Comparison of ENCODE assay signal across 8 cellular contexts in the genomic region with DNA sequence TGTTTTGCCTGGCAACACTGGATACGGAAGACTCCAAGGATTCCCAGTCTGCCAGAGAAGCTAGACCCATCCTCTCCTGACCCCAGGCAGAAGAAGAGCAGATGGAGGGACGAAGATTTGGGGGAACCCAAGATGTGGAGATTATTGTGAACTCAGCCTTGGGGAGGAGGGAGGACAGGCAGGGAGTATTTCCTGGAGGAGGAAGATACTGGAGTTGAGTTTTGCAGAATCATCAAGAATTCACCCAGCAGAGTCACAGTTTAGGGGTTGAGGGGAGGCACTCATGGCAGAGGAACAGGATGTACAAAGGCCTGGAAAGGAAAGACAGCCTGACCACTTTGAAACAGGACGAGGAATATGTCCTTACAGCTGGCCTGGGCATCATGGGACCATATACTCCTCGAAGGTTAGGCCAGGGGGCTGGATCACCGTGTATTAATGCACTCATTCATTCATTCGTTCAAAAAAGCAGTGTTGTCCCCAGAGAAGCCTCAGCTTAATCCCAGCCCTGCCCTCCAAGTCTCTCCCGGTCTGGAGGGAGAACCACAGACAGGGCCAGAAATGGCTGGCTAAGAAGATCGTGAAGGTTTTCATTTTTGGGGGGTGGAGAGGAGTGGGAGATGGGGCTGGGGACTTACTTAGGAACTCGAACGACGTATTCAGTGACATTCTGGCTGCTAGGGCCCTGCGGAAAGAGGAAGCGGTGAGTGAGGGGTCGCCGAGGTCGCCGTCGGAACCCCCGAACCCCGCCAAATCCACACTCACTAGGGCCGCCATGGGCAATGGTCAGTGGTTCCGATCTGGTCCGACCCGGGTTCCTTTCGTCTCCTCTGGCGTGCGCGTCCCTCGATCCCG. TPM values are rescaled to one million over a fixed set of nuclear protein-coding genes. Genes with fewer than 3 reads are reported as not detected.
A peak's percentile ranks its signal among the peaks of the same experiment; 100 is the strongest.
DNase-seq lines count a peak whose midpoint lies in the region; TF ChIP-seq lines count a peak whose summit lies in the region.

No MANE protein-coding gene starts in this region.

- H3K4me3 Mint-ChIP-seq in MCF 10A (ENCODE audit: unreplicated experiment): peak overlapping the region; percentile 89

- H3K9me3 ChIP-seq in mucosa of rectum (ENCODE audit: control insufficient read depth in 2 of 2, low read length in 2 of 2): no peaks in the 10 kb centered on the region

- H3K4me3 ChIP-seq in HL-60 (replicated peaks; ENCODE audit: insufficient read depth, low read length) (peak overlapping the region; percentile 98), mucosa of rectum (ENCODE audit: low read length in 2 of 2) (peak overlapping the region; percentile 84 to 92)

- no peaks in the 10 kb centered on the region for H3K27me3 ChIP-seq in HL-60 (ENCODE audit: insufficient read depth, poor library complexity, severe bottlenecking)
- no peaks in the 10 kb centered on the region for H3K27me3 ChIP-seq in mucosa of rectum (ENCODE audit: control insufficient read depth in 2 of 2, insufficient read depth in 2 of 2, low read length in 2 of 2)

- peak; percentile 7 for DNase-seq in CD1c-positive myeloid dendritic cell (ENCODE audit: extremely low spot score)
- no peak for DNase-seq in HL-60 (ENCODE audit: low read depth in 1 of 2, low spot score in 1 of 2)
- DNase-seq in MCF 10A (ENCODE audit: unreplicated experiment): no peak
- no peak for DNase-seq in MV-4-11 (lab: John Stamatoyannopoulos, UW)
- DNase-seq in activated CD4-positive, CD25-positive, alpha-beta regulatory T cell treated with anti-CD3 and anti-CD28 coated beads, Interleukin-2, amount 50 U/mL, for 72 hours: no peak
- DNase-seq in HEK293T (ENCODE audit: extremely low spot score): no peak
- no peak for DNase-seq in SW 1271 (lab: John Stamatoyannopoulos, UW)

- peak overlapping the region; percentile 83 for H3K27ac ChIP-seq in HL-60 (replicated peaks)
- H3K27ac ChIP-seq in mucosa of rectum (ENCODE audit: low read depth in 2 of 2, low read length in 2 of 2): peak overlapping the region; percentile 95 to 98

- peaks cover 11 to 12% of the 10 kb centered on the region in 2 donors for H3K4me1 ChIP-seq in mucosa of rectum (ENCODE audit: control insufficient read depth in 2 of 2, insufficient read depth in 2 of 2, low read length in 2 of 2)

- peaks cover 18% of the 10 kb centered on the region for H3K4me1 Mint-ChIP-seq in MCF 10A (ENCODE audit: insufficient read depth, unreplicated experiment)

- TF ChIP-seq CTCF in HL-60 (IDR thresholded peaks at IDR 0.05; ENCODE audit: insufficient read depth, low read length): no peak
- no peak for TF ChIP-seq CTCF in MCF 10A (IDR thresholded peaks at IDR 0.05; ENCODE audit: unreplicated experiment)

- peak overlapping the region; percentile 95 for H3K27ac Mint-ChIP-seq in MCF 10A (ENCODE audit: low read depth, unreplicated experiment)

- no peaks in the 10 kb centered on the region for H3K9me3 Mint-ChIP-seq in MCF 10A (ENCODE audit: unreplicated experiment)

- H3K27me3 Mint-ChIP-seq in MCF 10A (ENCODE audit: insufficient read depth, unreplicated experiment): no peaks in the 10 kb centered on the region

- peak overlapping the region; percentile 85 to 86 for H3K9ac ChIP-seq in mucosa of rectum (ENCODE audit: low read depth in 1 of 2, low read length in 2 of 2)

- intact Hi-C loops in MCF 10A (cut with micrococcal nuclease): no loop called here

- POLR2A ChIA-PET in MCF 10A (lab: Yijun Ruan, JAX): interaction anchor here (0.5 to 2.2 kb wide), 12 partner anchors 9 to 488 kb away, joined by 3 to 13 read pairs (median 4); a partner anchor contains a TSS
- POLR2A ChIA-PET in HEK293T (lab: Yijun Ruan, JAX): interaction anchor here (1.1 to 3.2 kb wide), 5 partner anchors 10 to 33 kb away, joined by 4 to 20 read pairs (median 8); a partner anchor contains a TSS

- CTCF ChIA-PET in MCF 10A (lab: Yijun Ruan, JAX): interaction anchor here (0.6 kb wide), 1 partner anchor 227 kb away, joined by 3 read pairs; no protein-coding TSS in a partner anchor
- CTCF ChIA-PET in HEK293T (lab: Yijun Ruan, JAX): no interaction called here

- TSS peak; percentile 66 for BruUV-seq in MCF 10A (replicated peaks; lab: Mats Ljungman, UMichigan)

- peaks cover 41% of the 10 kb centered on the region for H3K36me3 Mint-ChIP-seq in MCF 10A (ENCODE audit: insufficient read depth, unreplicated experiment)

- peaks cover 23 to 25% of the 10 kb centered on the region in 2 donors for H3K36me3 ChIP-seq in mucosa of rectum (ENCODE audit: control insufficient read depth in 2 of 2, insufficient read depth in 2 of 2, low read length in 2 of 2)

TF ChIP-seq in HEK293T, 16 proteins besides CTCF, POLR2A, EP300 and RAD21:
- TF ChIP-seq, protein P1, sequence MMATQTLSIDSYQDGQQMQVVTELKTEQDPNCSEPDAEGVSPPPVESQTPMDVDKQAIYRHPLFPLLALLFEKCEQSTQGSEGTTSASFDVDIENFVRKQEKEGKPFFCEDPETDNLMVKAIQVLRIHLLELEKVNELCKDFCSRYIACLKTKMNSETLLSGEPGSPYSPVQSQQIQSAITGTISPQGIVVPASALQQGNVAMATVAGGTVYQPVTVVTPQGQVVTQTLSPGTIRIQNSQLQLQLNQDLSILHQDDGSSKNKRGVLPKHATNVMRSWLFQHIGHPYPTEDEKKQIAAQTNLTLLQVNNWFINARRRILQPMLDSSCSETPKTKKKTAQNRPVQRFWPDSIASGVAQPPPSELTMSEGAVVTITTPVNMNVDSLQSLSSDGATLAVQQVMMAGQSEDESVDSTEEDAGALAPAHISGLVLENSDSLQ (IDR thresholded peaks at IDR 0.05): no peak
- TF ChIP-seq BHLHE40 (IDR thresholded peaks at IDR 0.05; ENCODE audit: borderline replicate concordance) (no peak), ELF4 (IDR thresholded peaks at IDR 0.05) (no peak)

RNA-seq across cellular contexts. Expression of a gene that starts 0.5 kb away (rescaled TPM):
- total RNA-seq in MCF 10A (2022): 65.6 and 84.8 TPM in 2 replicates

RNA-seq across cellular contexts. Expression of a gene that starts 16.7 kb away (rescaled TPM):
- 1.1 and 1.9 TPM in 2 replicates for total RNA-seq in MCF 10A (2022)

RNA-seq across cellular contexts. Expression of a gene that starts 19.9 kb away (rescaled TPM):
- total RNA-seq in MCF 10A (2022): 49.9 and 51.5 TPM in 2 replicates

RNA-seq across cellular contexts. Expression of a gene that starts 31.1 kb away (rescaled TPM):
- total RNA-seq in MCF 10A (2022): 132 and 142 TPM in 2 replicates

RNA-seq across cellular contexts. Expression of a gene that starts 32.2 kb away (rescaled TPM):
- 269 and 278 TPM in 2 replicates for total RNA-seq in MCF 10A (2022)
